Comparison of ENCODE assay signal across 8 cellular contexts in genomic region chr9:130054428-130054786, GRCh38. TPM values are rescaled to one million over a fixed set of nuclear protein-coding genes. Genes with fewer than 3 reads are reported as not detected.
DNase-seq lines count a peak whose midpoint lies in the region; ATAC-seq and TF ChIP-seq lines count a peak whose summit lies in the region.

No MANE protein-coding gene starts in this region.

- no peak overlapping the region for H2BK120ac ChIP-seq in H9 (ENCODE audit: low read depth, low read length, poor library complexity, severe bottlenecking)

- H3T11ph ChIP-seq in H9 (ENCODE audit: low read length) = no peak overlapping the region

- peaks cover 9 to 12% of the 10 kb centered on the region in 2 experiments; a peak in 3 of 4 replicates for H3K4me1 Mint-ChIP-seq in H9
- peaks cover 30% of the 10 kb centered on the region for H3K4me1 Mint-ChIP-seq in activated B cell treated with CpG ODN at 0.5 μM for 24 hours

- peaks cover 3% of the 10 kb centered on the region for H3K36me3 ChIP-seq in left ventricle myocardium inferior
- H3K36me3 ChIP-seq in skeletal muscle tissue (ENCODE audit: control insufficient read depth in 3 of 3, insufficient read depth in 3 of 3, low read length in 3 of 3) = no peaks in the 10 kb centered on the region

- no peaks in the 10 kb centered on the region for H4K20me1 ChIP-seq in H9 (ENCODE audit: control insufficient read depth, insufficient read depth, insufficient read length)

- H3K79me2 ChIP-seq in H9 (ENCODE audit: insufficient read depth, low read length) = peaks cover 2% of the 10 kb centered on the region; the same call in 1 of the 2 replicates

- H3K27ac Mint-ChIP-seq in H9 (peak overlapping the region; percentile 80 to 96 (median 93); a peak in 6 of 7 replicates), activated B cell treated with CpG ODN at 0.5 μM for 24 hours (peak overlapping the region; percentile 78)

- no peak overlapping the region for H3K18ac ChIP-seq in H9 (ENCODE audit: insufficient read length, low read depth, low read length)

- H4K91ac ChIP-seq in H9 (ENCODE audit: insufficient read length, low read depth, low read length) = no peak overlapping the region

- intact Hi-C loops in activated B cell treated with CpG ODN at 0.5 μM for 24 hours (cut with micrococcal nuclease) (loop anchor here (5.0 kb wide), 2 partner anchors 188 to 232 kb away; partner anchors contain the start of gene TOR1A), left ventricle myocardium inferior (cut with micrococcal nuclease) (no loop called here)

- peak overlapping the region; percentile 91 to 94 for H3K4me3 Mint-ChIP-seq in H9
- H3K4me3 Mint-ChIP-seq in activated B cell treated with CpG ODN at 0.5 μM for 24 hours = peak overlapping the region; percentile 91

- no peak overlapping the region for H2BK20ac ChIP-seq in H9 (ENCODE audit: low read depth, low read length, poor library complexity, severe bottlenecking)

- CTCF ChIA-PET in activated B cell treated with CpG ODN at 0.5 μM for 24 hours (lab: Charles Lee) = no interaction called here

- no peaks in the 10 kb centered on the region for H3K27me3 ChIP-seq in H9 (ENCODE audit: insufficient read depth, low read length)
- no peaks in the 10 kb centered on the region for H3K27me3 ChIP-seq in left ventricle myocardium inferior (ENCODE audit: low read depth)
- H3K27me3 ChIP-seq in skeletal muscle tissue (ENCODE audit: control insufficient read depth in 3 of 3, insufficient read depth in 3 of 3, low read length in 3 of 3) = no peaks in the 10 kb centered on the region

- POLR2A ChIA-PET in activated B cell treated with CpG ODN at 0.5 μM for 24 hours (lab: Charles Lee) = interaction anchor here (1.2 to 2.7 kb wide), 7 partner anchors 12 to 66 kb away, joined by 4 to 70 read pairs (median 10); partner anchors contain the start of gene FNBP1

- peaks cover 9% of the 10 kb centered on the region for H3K23me2 ChIP-seq in H9 (ENCODE audit: insufficient read length, low read depth, low read length, poor library complexity, severe bottlenecking)

- no peak overlapping the region for H2AFZ ChIP-seq in H9 (ENCODE audit: low read length)

- H3K9ac ChIP-seq in H9 (ENCODE audit: extremely low read depth, insufficient read length, low read length) (peak overlapping the region; percentile 69), skeletal muscle tissue (ENCODE audit: low read depth in 1 of 3, low read length in 3 of 3) (peak overlapping the region; percentile 87 to 92 (median 92))

- no peak for DNase-seq in H9
- DNase-seq in activated B cell treated with CpG ODN at 0.5 μM for 24 hours = no peak
- DNase-seq in left ventricle myocardium inferior = no peak
- no peak for DNase-seq in mesenteric fat pad (ENCODE audit: low spot score)
- no peak for DNase-seq in D341Med (ENCODE audit: low spot score)
- DNase-seq in GM19240 (ENCODE audit: insufficient read length, low spot score) = no peak
- DNase-seq in putamen (ENCODE audit: low spot score) = no peak

- no peaks in the 10 kb centered on the region for H3K27me3 Mint-ChIP-seq in H9 (ENCODE audit: low read depth)
- no peaks in the 10 kb centered on the region for H3K27me3 Mint-ChIP-seq in activated B cell treated with CpG ODN at 0.5 μM for 24 hours

- no peak for TF ChIP-seq CTCF in H9 (conservative IDR thresholded peaks at IDR 0.05)
- no peak for TF ChIP-seq CTCF in activated B cell treated with CpG ODN at 0.5 μM for 24 hours (IDR thresholded peaks at IDR 0.05)
- TF ChIP-seq CTCF in left ventricle myocardium inferior (IDR thresholded peaks at IDR 0.05; ENCODE audit: borderline replicate concordance) = no peak

- WGBS in H9 (ENCODE audit: extremely low coverage, insufficient read length, low lambda C conversion rate) = no CpG with 5 or more reads among the region's 10 CpGs

- no peak overlapping the region for H4K8ac ChIP-seq in H9 (replicated peaks; ENCODE audit: insufficient read length, low read depth, low read length)

- H3K4me3 ChIP-seq in left ventricle myocardium inferior (peak overlapping the region; percentile 99), skeletal muscle tissue (ENCODE audit: low read length in 3 of 3) (peak overlapping the region; percentile 90 to 96 (median 94))

- H2BK15ac ChIP-seq in H9 (ENCODE audit: low read depth, low read length) = no peak overlapping the region

- H3K27ac ChIP-seq in H9 (ENCODE audit: insufficient read length, low read depth, low read length) (no peak overlapping the region), left ventricle myocardium inferior (replicated peaks) (peak overlapping the region; percentile 93), skeletal muscle tissue (ENCODE audit: low read depth, low read length) (peak overlapping the region; percentile 81)

- H2BK5ac ChIP-seq in H9 (ENCODE audit: insufficient read length, low read length) = no peak overlapping the region

- peak overlapping the region; percentile 96 for H3K4me2 ChIP-seq in H9 (ENCODE audit: insufficient read depth, insufficient read length, low read length)

- H3K9me3 Mint-ChIP-seq in H9 (no peaks in the 10 kb centered on the region), activated B cell treated with CpG ODN at 0.5 μM for 24 hours (no peaks in the 10 kb centered on the region)

- H3K23ac ChIP-seq in H9 (ENCODE audit: insufficient read length, low read depth, low read length) = no peak overlapping the region

- no peaks in the 10 kb centered on the region; the same call in 1 of the 2 replicates for H3K4me1 ChIP-seq in H9 (ENCODE audit: insufficient read depth, low read length)
- H3K4me1 ChIP-seq in left ventricle myocardium inferior = peaks cover 48% of the 10 kb centered on the region
- H3K4me1 ChIP-seq in skeletal muscle tissue (ENCODE audit: control insufficient read depth in 3 of 3, insufficient read depth in 3 of 3, low read length in 3 of 3) = peaks cover 8 to 26% (median 11%) of the 10 kb centered on the region in 3 donors

- H3K4ac ChIP-seq in H9 (ENCODE audit: low read depth, low read length) = no peak overlapping the region

- no peak for ATAC-seq in activated B cell treated with CpG ODN at 0.5 μM for 24 hours (ENCODE audit: low read depth)

- no peaks in the 10 kb centered on the region for H3K79me1 ChIP-seq in H9 (ENCODE audit: insufficient read depth, low read depth, low read length, poor library complexity, severe bottlenecking)

- H3K9me3 ChIP-seq in H9 (ENCODE audit: control insufficient read depth, low read depth, low read length) (no peaks in the 10 kb centered on the region), left ventricle myocardium inferior (replicated peaks) (no peaks in the 10 kb centered on the region), skeletal muscle tissue (ENCODE audit: control insufficient read depth in 3 of 3, low read length in 3 of 3) (no peaks in the 10 kb centered on the region)

- no peak overlapping the region for H4K5ac ChIP-seq in H9 (ENCODE audit: insufficient read length, low read depth, low read length)

- H3K36me3 Mint-ChIP-seq in H9 (ENCODE audit: insufficient read depth in 1 of 3, low read depth in 3 of 3) (peaks cover 2 to 7% (median 6%) of the 10 kb centered on the region in 3 experiments; a peak in 4 of 7 replicates), activated B cell treated with CpG ODN at 0.5 μM for 24 hours (ENCODE audit: low read depth) (peaks cover 9% of the 10 kb centered on the region)

- no peak overlapping the region for H3K56ac ChIP-seq in H9 (ENCODE audit: insufficient read length, low read depth, low read length)

- peak overlapping the region; percentile 78 for H3K14ac ChIP-seq in H9 (ENCODE audit: insufficient read depth, low read length)

- H2BK12ac ChIP-seq in H9 (ENCODE audit: insufficient read length, low read depth, low read length) = no peak overlapping the region

- H2AK5ac ChIP-seq in H9 (ENCODE audit: insufficient read length, low read length) = no peak overlapping the region

RNA-seq across cellular contexts. Expression of gene GPR107, which starts 0.7 kb away (rescaled TPM):
- total RNA-seq in H9 (2021) (38.0 and 38.6 TPM in 2 replicates), activated B cell treated with CpG ODN at 0.5 μM for 24 hours (17.7 and 19.6 TPM in 2 replicates), left ventricle myocardium inferior (23.3 TPM), skeletal muscle tissue (19.8 TPM), mesenteric fat pad (33.4 TPM)

RNA-seq across cellular contexts. Expression of gene FNBP1, which starts 11.4 kb away (rescaled TPM):
- total RNA-seq in H9 (2021) (35.9 and 36.5 TPM in 2 replicates), activated B cell treated with CpG ODN at 0.5 μM for 24 hours (454 and 501 TPM in 2 replicates), left ventricle myocardium inferior (20.5 TPM), skeletal muscle tissue (21.9 TPM), mesenteric fat pad (39.5 TPM)

Comparison
In these comparisons a context has a peak if more than half of its experiments do, and no peak if none do; other contexts are left out.
1. RNA of gene FNBP1, which starts 11.4 kb away (total RNA-seq): 454 to 501 TPM in activated B cell treated with CpG ODN at 0.5 μM for 24 hours; 39.5 TPM in mesenteric fat pad (single experiment), 35.9 to 36.5 TPM in H9, 21.9 TPM in skeletal muscle tissue (single experiment) and 20.5 TPM in left ventricle myocardium inferior (single experiment); every median in the first group is over 10 times any median in the second.